Comparison of ENCODE assay signal across 8 cellular contexts in the genomic region with DNA sequence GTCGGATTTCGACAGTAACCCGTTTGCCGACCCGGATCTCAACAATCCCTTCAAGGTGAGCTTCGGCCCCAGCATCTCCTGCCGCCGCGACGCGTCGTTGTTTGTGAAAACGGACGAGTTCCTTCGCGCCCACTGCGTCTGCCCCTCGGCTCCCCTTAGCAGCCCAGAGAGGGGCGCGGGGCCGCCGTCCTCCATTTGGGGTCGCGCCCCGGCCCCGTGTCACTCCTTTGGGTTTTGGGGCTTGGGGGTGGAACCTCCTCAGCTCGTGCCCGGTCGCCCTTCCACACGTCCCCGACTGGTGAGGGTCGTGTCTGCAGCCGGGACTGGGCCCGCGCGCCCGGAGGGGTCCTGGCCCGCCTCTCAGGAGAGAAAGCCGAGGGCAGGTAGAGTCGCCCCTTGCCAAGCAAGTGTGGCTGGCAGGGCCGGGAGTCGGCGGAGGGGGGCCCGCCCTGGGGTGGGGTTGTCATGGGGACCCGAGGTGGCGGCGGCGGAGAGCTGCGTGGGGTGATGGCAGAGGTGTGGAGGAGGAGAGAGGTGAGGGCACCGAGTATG. TPM values are rescaled to one million over a fixed set of nuclear protein-coding genes. Genes with fewer than 3 reads are reported as not detected.
DNase-seq lines count a peak whose midpoint lies in the region; ATAC-seq and TF ChIP-seq lines count a peak whose summit lies in the region.

No MANE protein-coding gene starts in this region.

- H3K9me3 ChIP-seq in HEK293 (ENCODE audit: control insufficient read depth, insufficient read depth, low read depth, low read length): no peaks in the 10 kb centered on the region
- H3K9me3 ChIP-seq in naive thymus-derived CD4-positive, alpha-beta T cell (ENCODE audit: control insufficient read depth in 2 of 3, low read length in 3 of 3): no peaks in the 10 kb centered on the region

- H3K27ac ChIP-seq in HEK293 (ENCODE audit: extremely low read depth, low read depth, low read length): peak overlapping the region; percentile 95
- peak overlapping the region; percentile 88 for H3K27ac ChIP-seq in epithelial cell of prostate
- peak overlapping the region; percentile 85 for H3K27ac ChIP-seq in naive thymus-derived CD4-positive, alpha-beta T cell (ENCODE audit: low read depth, low read length)

- POLR2A ChIA-PET in HEK293 (lab: Yijun Ruan, JAX): interaction anchor here (0.7 to 2.2 kb wide), 7 partner anchors 12 to 624 kb away, joined by 3 to 38 read pairs (median 3); a partner anchor contains a TSS
- POLR2A ChIA-PET in naive thymus-derived CD4-positive, alpha-beta T cell (lab: Charles Lee): interaction anchor here (0.7 to 2.2 kb wide), 10 partner anchors 8 to 1330 kb away, joined by 3 to 106 read pairs (median 4); a partner anchor contains a TSS

- H3K4me1 ChIP-seq in HEK293 (ENCODE audit: control insufficient read depth, insufficient read depth, low read length): 0 out of 2 replicates have a peak, but pooled peaks cover 4% of the 10 kb centered on the region
- peaks cover 11 to 16% of the 10 kb centered on the region in 2 donors for H3K4me1 ChIP-seq in naive thymus-derived CD4-positive, alpha-beta T cell (ENCODE audit: control insufficient read depth in 2 of 2, insufficient read depth in 2 of 2, low read length in 2 of 2)

- ATAC-seq in naive thymus-derived CD4-positive, alpha-beta T cell: peak; percentile 76

- TF ChIP-seq CTCF in HEK293 (tag by site-specific recombination; IDR thresholded peaks at IDR 0.05): 0 out of 2 replicates have a peak, but pooled peaks have one; percentile 7

- H3K4me3 ChIP-seq in HEK293 (ENCODE audit: low read depth, low read length): peak overlapping the region; percentile 93
- peak overlapping the region; percentile 99 for H3K4me3 ChIP-seq in naive thymus-derived CD4-positive, alpha-beta T cell (ENCODE audit: low read length)

- H3K27ac Mint-ChIP-seq in naive thymus-derived CD4-positive, alpha-beta T cell: peak overlapping the region; percentile 71 to 97 (median 96)

- H3K36me3 Mint-ChIP-seq in naive thymus-derived CD4-positive, alpha-beta T cell: peaks cover 0 to 13% (median 3%) of the 10 kb centered on the region in 5 donors

- intact Hi-C loops in naive thymus-derived CD4-positive, alpha-beta T cell (cut with micrococcal nuclease): loop anchor here (1.0 to 10.0 kb wide), 10 partner anchors 66 to 1326 kb away; a partner anchor contains a TSS

- H3K27me3 Mint-ChIP-seq in naive thymus-derived CD4-positive, alpha-beta T cell: no peaks in the 10 kb centered on the region

- DNase-seq in GM03348 (ENCODE audit: low spot score): peak; percentile 52
- DNase-seq in NCI-H1105 treated with DMSO at 0.1 percent for 48 hours (lab: John Stamatoyannopoulos, UW): peak; percentile 63
- peak; percentile 82 for DNase-seq in activated CD8-positive, alpha-beta memory T cell treated with anti-CD3 and anti-CD28 coated beads, Interleukin-2, amount 50 U/mL, for 48 hours
- DNase-seq in epithelial cell of prostate (ENCODE audit: low read depth, low spot score): no peak
- peak; percentile 60 to 85 (median 73) for DNase-seq in naive thymus-derived CD4-positive, alpha-beta T cell
- peak; percentile 62 to 80 (median 67) for DNase-seq in stimulated activated naive CD4-positive, alpha-beta T cell (lab: John Stamatoyannopoulos, UW)
- no peak for DNase-seq in SKM-1 (lab: John Stamatoyannopoulos, UW; ENCODE audit: unreplicated experiment)

- peaks cover 27 to 68% (median 59%) of the 10 kb centered on the region in 7 donors for H3K4me1 Mint-ChIP-seq in naive thymus-derived CD4-positive, alpha-beta T cell

- no peaks in the 10 kb centered on the region for H3K9me3 Mint-ChIP-seq in naive thymus-derived CD4-positive, alpha-beta T cell

- H3K4me3 Mint-ChIP-seq in naive thymus-derived CD4-positive, alpha-beta T cell: peak overlapping the region; percentile 89 to 97 (median 94)

- CTCF ChIA-PET in HEK293 (lab: Yijun Ruan, JAX): interaction anchor here (0.7 to 2.1 kb wide), 9 partner anchors 12 to 216 kb away, joined by 3 to 9 read pairs (median 5); a partner anchor contains a TSS
- CTCF ChIA-PET in naive thymus-derived CD4-positive, alpha-beta T cell (lab: Charles Lee): interaction anchor here (0.7 to 4.0 kb wide), 3 partner anchors 40 to 67 kb away, joined by 3 to 27 read pairs (median 3); a partner anchor contains a TSS

- H3K27me3 ChIP-seq in naive thymus-derived CD4-positive, alpha-beta T cell (ENCODE audit: control insufficient read depth in 2 of 2, insufficient read depth in 2 of 2, low read length in 2 of 2): no peaks in the 10 kb centered on the region

- H3K36me3 ChIP-seq in HEK293 (ENCODE audit: control insufficient read depth in 2 of 2, insufficient read depth in 1 of 2, low read length in 2 of 2): peaks cover 0 to 4% of the 10 kb centered on the region in 2 experiments; a peak in 1 of 3 replicates
- H3K36me3 ChIP-seq in naive thymus-derived CD4-positive, alpha-beta T cell (ENCODE audit: control insufficient read depth in 2 of 3, insufficient read depth in 3 of 3, low read length in 3 of 3): peaks cover 0 to 11% (median 0%) of the 10 kb centered on the region in 3 experiments

TF ChIP-seq in HEK293, 187 proteins besides CTCF, POLR2A, EP300 and RAD21 (continues in another document):
- TF ChIP-seq ZNF112 (tag by site-specific recombination; IDR thresholded peaks at IDR 0.05): no peak
- TF ChIP-seq YY1 (tag by site-specific recombination; IDR thresholded peaks at IDR 0.05): peak; percentile 21; the same call in 1 of the 2 replicates
- 0 out of 2 replicates have a peak, but pooled peaks have one; percentile 5 for TF ChIP-seq ZNF843 (tag by site-specific recombination; IDR thresholded peaks at IDR 0.05)
- TF ChIP-seq ZBTB8A (tag by site-specific recombination; IDR thresholded peaks at IDR 0.05): peak; percentile 84
- TF ChIP-seq, protein P1, sequence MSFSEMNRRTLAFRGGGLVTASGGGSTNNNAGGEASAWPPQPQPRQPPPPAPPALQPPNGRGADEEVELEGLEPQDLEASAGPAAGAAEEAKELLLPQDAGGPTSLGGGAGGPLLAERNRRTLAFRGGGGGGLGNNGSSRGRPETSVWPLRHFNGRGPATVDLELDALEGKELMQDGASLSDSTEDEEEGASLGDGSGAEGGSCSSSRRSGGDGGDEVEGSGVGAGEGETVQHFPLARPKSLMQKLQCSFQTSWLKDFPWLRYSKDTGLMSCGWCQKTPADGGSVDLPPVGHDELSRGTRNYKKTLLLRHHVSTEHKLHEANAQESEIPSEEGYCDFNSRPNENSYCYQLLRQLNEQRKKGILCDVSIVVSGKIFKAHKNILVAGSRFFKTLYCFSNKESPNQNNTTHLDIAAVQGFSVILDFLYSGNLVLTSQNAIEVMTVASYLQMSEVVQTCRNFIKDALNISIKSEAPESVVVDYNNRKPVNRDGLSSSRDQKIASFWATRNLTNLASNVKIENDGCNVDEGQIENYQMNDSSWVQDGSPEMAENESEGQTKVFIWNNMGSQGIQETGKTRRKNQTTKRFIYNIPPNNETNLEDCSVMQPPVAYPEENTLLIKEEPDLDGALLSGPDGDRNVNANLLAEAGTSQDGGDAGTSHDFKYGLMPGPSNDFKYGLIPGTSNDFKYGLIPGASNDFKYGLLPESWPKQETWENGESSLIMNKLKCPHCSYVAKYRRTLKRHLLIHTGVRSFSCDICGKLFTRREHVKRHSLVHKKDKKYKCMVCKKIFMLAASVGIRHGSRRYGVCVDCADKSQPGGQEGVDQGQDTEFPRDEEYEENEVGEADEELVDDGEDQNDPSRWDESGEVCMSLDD (tag by site-specific recombination; IDR thresholded peaks at IDR 0.05): peak; percentile 70
- TF ChIP-seq, protein P2, sequence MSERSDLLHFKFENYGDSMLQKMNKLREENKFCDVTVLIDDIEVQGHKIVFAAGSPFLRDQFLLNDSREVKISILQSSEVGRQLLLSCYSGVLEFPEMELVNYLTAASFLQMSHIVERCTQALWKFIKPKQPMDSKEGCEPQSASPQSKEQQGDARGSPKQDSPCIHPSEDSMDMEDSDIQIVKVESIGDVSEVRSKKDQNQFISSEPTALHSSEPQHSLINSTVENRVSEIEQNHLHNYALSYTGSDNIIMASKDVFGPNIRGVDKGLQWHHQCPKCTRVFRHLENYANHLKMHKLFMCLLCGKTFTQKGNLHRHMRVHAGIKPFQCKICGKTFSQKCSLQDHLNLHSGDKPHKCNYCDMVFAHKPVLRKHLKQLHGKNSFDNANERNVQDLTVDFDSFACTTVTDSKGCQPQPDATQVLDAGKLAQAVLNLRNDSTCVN (tag by site-specific recombination; optimal IDR thresholded peaks at IDR 0.05): peak; percentile 95
- peak; percentile 89 for TF ChIP-seq ZNF777 (tag by site-specific recombination; IDR thresholded peaks at IDR 0.05; ENCODE audit: borderline replicate concordance)
- TF ChIP-seq, protein P3, sequence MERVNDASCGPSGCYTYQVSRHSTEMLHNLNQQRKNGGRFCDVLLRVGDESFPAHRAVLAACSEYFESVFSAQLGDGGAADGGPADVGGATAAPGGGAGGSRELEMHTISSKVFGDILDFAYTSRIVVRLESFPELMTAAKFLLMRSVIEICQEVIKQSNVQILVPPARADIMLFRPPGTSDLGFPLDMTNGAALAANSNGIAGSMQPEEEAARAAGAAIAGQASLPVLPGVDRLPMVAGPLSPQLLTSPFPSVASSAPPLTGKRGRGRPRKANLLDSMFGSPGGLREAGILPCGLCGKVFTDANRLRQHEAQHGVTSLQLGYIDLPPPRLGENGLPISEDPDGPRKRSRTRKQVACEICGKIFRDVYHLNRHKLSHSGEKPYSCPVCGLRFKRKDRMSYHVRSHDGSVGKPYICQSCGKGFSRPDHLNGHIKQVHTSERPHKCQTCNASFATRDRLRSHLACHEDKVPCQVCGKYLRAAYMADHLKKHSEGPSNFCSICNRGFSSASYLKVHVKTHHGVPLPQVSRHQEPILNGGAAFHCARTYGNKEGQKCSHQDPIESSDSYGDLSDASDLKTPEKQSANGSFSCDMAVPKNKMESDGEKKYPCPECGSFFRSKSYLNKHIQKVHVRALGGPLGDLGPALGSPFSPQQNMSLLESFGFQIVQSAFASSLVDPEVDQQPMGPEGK (tag by site-specific recombination; IDR thresholded peaks at IDR 0.05): peak; percentile 78
- TF ChIP-seq, protein P4, sequence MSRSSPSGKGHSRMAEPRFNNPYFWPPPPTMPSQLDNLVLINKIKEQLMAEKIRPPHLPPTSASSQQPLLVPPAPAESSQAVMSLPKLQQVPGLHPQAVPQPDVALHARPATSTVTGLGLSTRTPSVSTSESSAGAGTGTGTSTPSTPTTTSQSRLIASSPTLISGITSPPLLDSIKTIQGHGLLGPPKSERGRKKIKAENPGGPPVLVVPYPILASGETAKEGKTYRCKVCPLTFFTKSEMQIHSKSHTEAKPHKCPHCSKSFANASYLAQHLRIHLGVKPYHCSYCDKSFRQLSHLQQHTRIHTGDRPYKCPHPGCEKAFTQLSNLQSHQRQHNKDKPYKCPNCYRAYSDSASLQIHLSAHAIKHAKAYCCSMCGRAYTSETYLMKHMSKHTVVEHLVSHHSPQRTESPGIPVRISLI (tag by site-specific recombination; IDR thresholded peaks at IDR 0.05): 0 out of 2 replicates have a peak, but pooled peaks have one; percentile 19
- no peak for TF ChIP-seq ZNF596 (tag by site-specific recombination; IDR thresholded peaks at IDR 0.05)
- peak; percentile 55; the same call in 1 of the 2 replicates for TF ChIP-seq ZBTB7A (tag by site-specific recombination; IDR thresholded peaks at IDR 0.05; ENCODE audit: low read depth)

RNA-seq across cellular contexts. Expression of a gene that starts 0.3 kb away (rescaled TPM):
- 10 to 100 TPM; 16.9 to 27.6 (median 23.0) TPM for total RNA-seq in naive thymus-derived CD4-positive, alpha-beta T cell
- 10 to 100 TPM; 25.7 to 29.8 TPM for polyA plus RNA-seq in naive thymus-derived CD4-positive, alpha-beta T cell

Comparison
In these comparisons a context has a peak if more than half of its experiments do, and no peak if none do; other contexts are left out.
1. DNase-seq: peak in GM03348 (single experiment), NCI-H1105 treated with DMSO at 0.1 percent for 48 hours (single experiment), activated CD8-positive, alpha-beta memory T cell treated with anti-CD3 and anti-CD28 coated beads, Interleukin-2, amount 50 U/mL, for 48 hours (single experiment), naive thymus-derived CD4-positive, alpha-beta T cell (9 of 9) and stimulated activated naive CD4-positive, alpha-beta T cell (6 of 6); none in epithelial cell of prostate (single experiment) and SKM-1 (single experiment).
2. Peak in every context shown above with its lines, with median percentiles within 50 percentile points of each other: H3K27ac ChIP-seq.